1 cellular context compared by ENCODE assay signal in the genomic region with DNA sequence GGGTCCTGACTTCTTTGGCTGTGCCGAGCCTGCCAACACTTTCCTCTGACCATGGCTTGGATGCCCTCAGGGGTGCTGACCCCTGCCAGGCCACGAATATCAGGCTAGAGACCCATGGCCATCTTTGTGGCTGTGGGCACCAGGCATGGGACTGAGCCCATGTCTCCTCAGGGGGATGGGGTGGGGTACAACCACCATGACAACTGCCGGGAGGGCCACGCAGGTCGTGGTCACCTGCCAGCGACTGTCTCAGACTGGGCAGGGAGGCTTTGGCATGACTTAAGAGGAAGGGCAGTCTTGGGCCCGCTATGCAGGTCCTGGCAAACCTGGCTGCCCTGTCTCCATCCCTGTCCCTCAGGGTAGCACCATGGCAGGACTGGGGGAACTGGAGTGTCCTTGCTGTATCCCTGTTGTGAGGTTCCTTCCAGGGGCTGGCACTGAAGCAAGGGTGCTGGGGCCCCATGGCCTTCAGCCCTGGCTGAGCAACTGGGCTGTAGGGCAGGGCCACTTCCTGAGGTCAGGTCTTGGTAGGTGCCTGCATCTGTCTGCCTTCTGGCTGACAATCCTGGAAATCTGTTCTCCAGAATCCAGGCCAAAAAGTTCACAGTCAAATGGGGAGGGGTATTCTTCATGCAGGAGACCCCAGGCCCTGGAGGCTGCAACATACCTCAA.
TF ChIP-seq lines count a peak whose summit lies in the region.

No MANE protein-coding gene starts in this region.

TF ChIP-seq in HepG2, 621 proteins besides CTCF, POLR2A, EP300 and RAD21 (continued from another document and continues in another):
- TF ChIP-seq MAF1 (CRISPR knock-in tag; IDR thresholded peaks at IDR 0.05; ENCODE audit: borderline replicate concordance) (no peak), TBL1XR1 (IDR thresholded peaks at IDR 0.05; ENCODE audit: borderline replicate concordance, low read length, partially characterized antibody) (no peak), KMT2A (CRISPR knock-in tag; IDR thresholded peaks at IDR 0.05) (no peak), ZNF138 (CRISPR knock-in tag; IDR thresholded peaks at IDR 0.05; ENCODE audit: low read depth) (no peak), ZNF577 (CRISPR knock-in tag; IDR thresholded peaks at IDR 0.05; ENCODE audit: borderline replicate concordance, low read depth) (no peak), ZNF337 (CRISPR knock-in tag; IDR thresholded peaks at IDR 0.05; ENCODE audit: borderline replicate concordance, low read depth) (no peak), RAD51 (IDR thresholded peaks at IDR 0.05; ENCODE audit: borderline replicate concordance) (no peak), JUND (CRISPR knock-in tag; IDR thresholded peaks at IDR 0.05) (no peak), TEAD3 (CRISPR knock-in tag; optimal IDR thresholded peaks at IDR 0.05; ENCODE audit: borderline replicate concordance) (no peak), ZNF616 (CRISPR knock-in tag; IDR thresholded peaks at IDR 0.05; ENCODE audit: low read depth) (no peak), ASH2L (IDR thresholded peaks at IDR 0.05; ENCODE audit: insufficient read length, low read depth, low read length) (no peak), IKZF4 (CRISPR knock-in tag; IDR thresholded peaks at IDR 0.05; ENCODE audit: borderline replicate concordance, low read depth, not compliant biosample characterization) (no peak), ZNF557 (CRISPR knock-in tag; IDR thresholded peaks at IDR 0.05) (no peak), ZNF614 (CRISPR knock-in tag; IDR thresholded peaks at IDR 0.05; ENCODE audit: borderline replicate concordance) (0 out of 2 replicates have a peak, but pooled peaks have one; percentile 0), ZNF251 (CRISPR knock-in tag; IDR thresholded peaks at IDR 0.05) (no peak), TMF1 (CRISPR knock-in tag; IDR thresholded peaks at IDR 0.05; ENCODE audit: low read depth) (0 out of 2 replicates have a peak, but pooled peaks have one; percentile 14), SATB2 (CRISPR knock-in tag; IDR thresholded peaks at IDR 0.05) (no peak), ZNF883 (CRISPR knock-in tag; IDR thresholded peaks at IDR 0.05; ENCODE audit: not compliant biosample characterization) (no peak), REXO4 (CRISPR knock-in tag; IDR thresholded peaks at IDR 0.05; ENCODE audit: borderline replicate concordance) (no peak), CAMTA2 (CRISPR knock-in tag; IDR thresholded peaks at IDR 0.05; ENCODE audit: borderline replicate concordance) (no peak), NCOR1 (IDR thresholded peaks at IDR 0.05; ENCODE audit: borderline replicate concordance, low read length) (no peak), HDAC6 (IDR thresholded peaks at IDR 0.05; ENCODE audit: low read depth, low read length) (no peak), ZSCAN22 (CRISPR knock-in tag; IDR thresholded peaks at IDR 0.05) (no peak), SIX1 (CRISPR knock-in tag; IDR thresholded peaks at IDR 0.05; ENCODE audit: borderline replicate concordance) (no peak), ZSCAN21 (CRISPR knock-in tag; IDR thresholded peaks at IDR 0.05; ENCODE audit: borderline replicate concordance) (no peak), PRPF4 (IDR thresholded peaks at IDR 0.05; ENCODE audit: low read depth, low read length, poor library complexity, severe bottlenecking) (no peak), CENPT (CRISPR knock-in tag; IDR thresholded peaks at IDR 0.05; ENCODE audit: low read depth) (no peak), ZNF816 (CRISPR knock-in tag; IDR thresholded peaks at IDR 0.05; ENCODE audit: borderline replicate concordance) (no peak), ZNF431 (CRISPR knock-in tag; IDR thresholded peaks at IDR 0.05; ENCODE audit: borderline replicate concordance, low read depth) (no peak), RFXANK (CRISPR knock-in tag; IDR thresholded peaks at IDR 0.05) (no peak), FOXC1 (CRISPR knock-in tag; IDR thresholded peaks at IDR 0.05; ENCODE audit: borderline replicate concordance) (no peak), MXD4 (CRISPR knock-in tag; IDR thresholded peaks at IDR 0.05) (peak; percentile 43; the same call in 1 of the 2 replicates), ZNF780A (CRISPR knock-in tag; IDR thresholded peaks at IDR 0.05) (no peak), ZNF34 (CRISPR knock-in tag; IDR thresholded peaks at IDR 0.05; ENCODE audit: borderline replicate concordance) (no peak), NR2F1 (CRISPR knock-in tag; IDR thresholded peaks at IDR 0.05) (no peak), ZNF747 (CRISPR knock-in tag; IDR thresholded peaks at IDR 0.05; ENCODE audit: borderline replicate concordance) (no peak), ZNF33A (CRISPR knock-in tag; IDR thresholded peaks at IDR 0.05; ENCODE audit: borderline replicate concordance) (no peak), AGO2 (optimal IDR thresholded peaks at IDR 0.05; ENCODE audit: low read depth, low read length) (no peak), ZNF672 (CRISPR knock-in tag; IDR thresholded peaks at IDR 0.05) (no peak), ZNF30 (CRISPR knock-in tag; IDR thresholded peaks at IDR 0.05) (no peak)
- TF ChIP-seq, protein P1, sequence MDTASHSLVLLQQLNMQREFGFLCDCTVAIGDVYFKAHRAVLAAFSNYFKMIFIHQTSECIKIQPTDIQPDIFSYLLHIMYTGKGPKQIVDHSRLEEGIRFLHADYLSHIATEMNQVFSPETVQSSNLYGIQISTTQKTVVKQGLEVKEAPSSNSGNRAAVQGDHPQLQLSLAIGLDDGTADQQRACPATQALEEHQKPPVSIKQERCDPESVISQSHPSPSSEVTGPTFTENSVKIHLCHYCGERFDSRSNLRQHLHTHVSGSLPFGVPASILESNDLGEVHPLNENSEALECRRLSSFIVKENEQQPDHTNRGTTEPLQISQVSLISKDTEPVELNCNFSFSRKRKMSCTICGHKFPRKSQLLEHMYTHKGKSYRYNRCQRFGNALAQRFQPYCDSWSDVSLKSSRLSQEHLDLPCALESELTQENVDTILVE (CRISPR knock-in tag; IDR thresholded peaks at IDR 0.05), result no peak
- TF ChIP-seq, protein P2, sequence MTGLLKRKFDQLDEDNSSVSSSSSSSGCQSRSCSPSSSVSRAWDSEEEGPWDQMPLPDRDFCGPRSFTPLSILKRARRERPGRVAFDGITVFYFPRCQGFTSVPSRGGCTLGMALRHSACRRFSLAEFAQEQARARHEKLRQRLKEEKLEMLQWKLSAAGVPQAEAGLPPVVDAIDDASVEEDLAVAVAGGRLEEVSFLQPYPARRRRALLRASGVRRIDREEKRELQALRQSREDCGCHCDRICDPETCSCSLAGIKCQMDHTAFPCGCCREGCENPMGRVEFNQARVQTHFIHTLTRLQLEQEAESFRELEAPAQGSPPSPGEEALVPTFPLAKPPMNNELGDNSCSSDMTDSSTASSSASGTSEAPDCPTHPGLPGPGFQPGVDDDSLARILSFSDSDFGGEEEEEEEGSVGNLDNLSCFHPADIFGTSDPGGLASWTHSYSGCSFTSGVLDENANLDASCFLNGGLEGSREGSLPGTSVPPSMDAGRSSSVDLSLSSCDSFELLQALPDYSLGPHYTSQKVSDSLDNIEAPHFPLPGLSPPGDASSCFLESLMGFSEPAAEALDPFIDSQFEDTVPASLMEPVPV (CRISPR knock-in tag; IDR thresholded peaks at IDR 0.05), result no peak; the same call in 1 of the 2 replicates
- TF ChIP-seq, protein P3, sequence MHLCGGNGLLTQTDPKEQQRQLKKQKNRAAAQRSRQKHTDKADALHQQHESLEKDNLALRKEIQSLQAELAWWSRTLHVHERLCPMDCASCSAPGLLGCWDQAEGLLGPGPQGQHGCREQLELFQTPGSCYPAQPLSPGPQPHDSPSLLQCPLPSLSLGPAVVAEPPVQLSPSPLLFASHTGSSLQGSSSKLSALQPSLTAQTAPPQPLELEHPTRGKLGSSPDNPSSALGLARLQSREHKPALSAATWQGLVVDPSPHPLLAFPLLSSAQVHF (CRISPR knock-in tag; IDR thresholded peaks at IDR 0.05), result no peak
- TF ChIP-seq, protein P4, sequence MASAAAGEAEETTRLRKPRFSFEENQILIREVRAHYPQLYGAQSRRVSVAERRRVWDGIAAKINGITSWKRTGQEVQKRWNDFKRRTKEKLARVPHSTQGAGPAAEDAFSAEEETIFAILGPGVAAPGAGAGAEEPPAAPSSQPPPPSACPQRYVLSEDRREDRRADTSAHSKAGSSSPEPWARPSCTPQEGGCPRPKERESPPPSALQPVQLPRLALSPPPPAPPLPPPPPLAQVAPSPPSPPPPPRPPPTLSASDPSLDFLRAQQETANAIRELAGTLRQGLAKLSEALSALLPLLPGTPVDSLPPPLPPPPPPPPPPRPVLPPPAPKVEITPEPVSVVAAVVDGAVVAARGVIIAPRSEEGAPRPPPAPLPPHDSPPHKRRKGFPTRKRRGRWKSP (CRISPR knock-in tag; IDR thresholded peaks at IDR 0.05), result 0 out of 2 replicates have a peak, but pooled peaks have one; percentile 5
- TF ChIP-seq, protein P5, sequence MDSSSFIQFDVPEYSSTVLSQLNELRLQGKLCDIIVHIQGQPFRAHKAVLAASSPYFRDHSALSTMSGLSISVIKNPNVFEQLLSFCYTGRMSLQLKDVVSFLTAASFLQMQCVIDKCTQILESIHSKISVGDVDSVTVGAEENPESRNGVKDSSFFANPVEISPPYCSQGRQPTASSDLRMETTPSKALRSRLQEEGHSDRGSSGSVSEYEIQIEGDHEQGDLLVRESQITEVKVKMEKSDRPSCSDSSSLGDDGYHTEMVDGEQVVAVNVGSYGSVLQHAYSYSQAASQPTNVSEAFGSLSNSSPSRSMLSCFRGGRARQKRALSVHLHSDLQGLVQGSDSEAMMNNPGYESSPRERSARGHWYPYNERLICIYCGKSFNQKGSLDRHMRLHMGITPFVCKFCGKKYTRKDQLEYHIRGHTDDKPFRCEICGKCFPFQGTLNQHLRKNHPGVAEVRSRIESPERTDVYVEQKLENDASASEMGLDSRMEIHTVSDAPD (CRISPR knock-in tag; IDR thresholded peaks at IDR 0.05), result no peak
- TF ChIP-seq, protein P6, sequence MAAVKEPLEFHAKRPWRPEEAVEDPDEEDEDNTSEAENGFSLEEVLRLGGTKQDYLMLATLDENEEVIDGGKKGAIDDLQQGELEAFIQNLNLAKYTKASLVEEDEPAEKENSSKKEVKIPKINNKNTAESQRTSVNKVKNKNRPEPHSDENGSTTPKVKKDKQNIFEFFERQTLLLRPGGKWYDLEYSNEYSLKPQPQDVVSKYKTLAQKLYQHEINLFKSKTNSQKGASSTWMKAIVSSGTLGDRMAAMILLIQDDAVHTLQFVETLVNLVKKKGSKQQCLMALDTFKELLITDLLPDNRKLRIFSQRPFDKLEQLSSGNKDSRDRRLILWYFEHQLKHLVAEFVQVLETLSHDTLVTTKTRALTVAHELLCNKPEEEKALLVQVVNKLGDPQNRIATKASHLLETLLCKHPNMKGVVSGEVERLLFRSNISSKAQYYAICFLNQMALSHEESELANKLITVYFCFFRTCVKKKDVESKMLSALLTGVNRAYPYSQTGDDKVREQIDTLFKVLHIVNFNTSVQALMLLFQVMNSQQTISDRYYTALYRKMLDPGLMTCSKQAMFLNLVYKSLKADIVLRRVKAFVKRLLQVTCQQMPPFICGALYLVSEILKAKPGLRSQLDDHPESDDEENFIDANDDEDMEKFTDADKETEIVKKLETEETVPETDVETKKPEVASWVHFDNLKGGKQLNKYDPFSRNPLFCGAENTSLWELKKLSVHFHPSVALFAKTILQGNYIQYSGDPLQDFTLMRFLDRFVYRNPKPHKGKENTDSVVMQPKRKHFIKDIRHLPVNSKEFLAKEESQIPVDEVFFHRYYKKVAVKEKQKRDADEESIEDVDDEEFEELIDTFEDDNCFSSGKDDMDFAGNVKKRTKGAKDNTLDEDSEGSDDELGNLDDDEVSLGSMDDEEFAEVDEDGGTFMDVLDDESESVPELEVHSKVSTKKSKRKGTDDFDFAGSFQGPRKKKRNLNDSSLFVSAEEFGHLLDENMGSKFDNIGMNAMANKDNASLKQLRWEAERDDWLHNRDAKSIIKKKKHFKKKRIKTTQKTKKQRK (IDR thresholded peaks at IDR 0.05; ENCODE audit: low read length), result no peak
- TF ChIP-seq, protein P7, sequence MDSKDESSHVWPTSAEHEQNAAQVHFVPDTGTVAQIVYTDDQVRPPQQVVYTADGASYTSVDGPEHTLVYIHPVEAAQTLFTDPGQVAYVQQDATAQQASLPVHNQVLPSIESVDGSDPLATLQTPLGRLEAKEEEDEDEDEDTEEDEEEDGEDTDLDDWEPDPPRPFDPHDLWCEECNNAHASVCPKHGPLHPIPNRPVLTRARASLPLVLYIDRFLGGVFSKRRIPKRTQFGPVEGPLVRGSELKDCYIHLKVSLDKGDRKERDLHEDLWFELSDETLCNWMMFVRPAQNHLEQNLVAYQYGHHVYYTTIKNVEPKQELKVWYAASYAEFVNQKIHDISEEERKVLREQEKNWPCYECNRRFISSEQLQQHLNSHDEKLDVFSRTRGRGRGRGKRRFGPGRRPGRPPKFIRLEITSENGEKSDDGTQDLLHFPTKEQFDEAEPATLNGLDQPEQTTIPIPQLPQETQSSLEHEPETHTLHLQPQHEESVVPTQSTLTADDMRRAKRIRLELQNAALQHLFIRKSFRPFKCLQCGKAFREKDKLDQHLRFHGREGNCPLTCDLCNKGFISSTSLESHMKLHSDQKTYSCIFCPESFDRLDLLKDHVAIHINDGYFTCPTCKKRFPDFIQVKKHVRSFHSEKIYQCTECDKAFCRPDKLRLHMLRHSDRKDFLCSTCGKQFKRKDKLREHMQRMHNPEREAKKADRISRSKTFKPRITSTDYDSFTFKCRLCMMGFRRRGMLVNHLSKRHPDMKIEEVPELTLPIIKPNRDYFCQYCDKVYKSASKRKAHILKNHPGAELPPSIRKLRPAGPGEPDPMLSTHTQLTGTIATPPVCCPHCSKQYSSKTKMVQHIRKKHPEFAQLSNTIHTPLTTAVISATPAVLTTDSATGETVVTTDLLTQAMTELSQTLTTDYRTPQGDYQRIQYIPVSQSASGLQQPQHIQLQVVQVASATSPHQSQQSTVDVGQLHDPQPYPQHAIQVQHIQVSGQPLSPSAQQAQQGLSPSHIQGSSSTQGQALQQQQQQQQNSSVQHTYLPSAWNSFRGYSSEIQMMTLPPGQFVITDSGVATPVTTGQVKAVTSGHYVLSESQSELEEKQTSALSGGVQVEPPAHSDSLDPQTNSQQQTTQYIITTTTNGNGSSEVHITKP (CRISPR knock-in tag; IDR thresholded peaks at IDR 0.05; ENCODE audit: low read depth), result peak; percentile 17; the same call in 1 of the 2 replicates
- TF ChIP-seq, protein P8, sequence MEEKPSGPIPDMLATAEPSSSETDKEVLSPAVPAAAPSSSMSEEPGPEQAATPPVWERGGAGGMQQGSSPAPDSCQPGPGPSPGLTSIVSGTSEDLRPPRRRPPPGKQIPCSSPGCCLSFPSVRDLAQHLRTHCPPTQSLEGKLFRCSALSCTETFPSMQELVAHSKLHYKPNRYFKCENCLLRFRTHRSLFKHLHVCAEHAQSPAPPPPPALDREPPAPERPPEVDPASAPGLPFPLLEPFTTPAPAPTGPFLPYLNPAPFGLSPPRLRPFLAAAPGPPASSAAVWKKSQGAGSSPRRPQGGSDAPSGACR (CRISPR knock-in tag; IDR thresholded peaks at IDR 0.05), result no peak
- TF ChIP-seq, protein P9, sequence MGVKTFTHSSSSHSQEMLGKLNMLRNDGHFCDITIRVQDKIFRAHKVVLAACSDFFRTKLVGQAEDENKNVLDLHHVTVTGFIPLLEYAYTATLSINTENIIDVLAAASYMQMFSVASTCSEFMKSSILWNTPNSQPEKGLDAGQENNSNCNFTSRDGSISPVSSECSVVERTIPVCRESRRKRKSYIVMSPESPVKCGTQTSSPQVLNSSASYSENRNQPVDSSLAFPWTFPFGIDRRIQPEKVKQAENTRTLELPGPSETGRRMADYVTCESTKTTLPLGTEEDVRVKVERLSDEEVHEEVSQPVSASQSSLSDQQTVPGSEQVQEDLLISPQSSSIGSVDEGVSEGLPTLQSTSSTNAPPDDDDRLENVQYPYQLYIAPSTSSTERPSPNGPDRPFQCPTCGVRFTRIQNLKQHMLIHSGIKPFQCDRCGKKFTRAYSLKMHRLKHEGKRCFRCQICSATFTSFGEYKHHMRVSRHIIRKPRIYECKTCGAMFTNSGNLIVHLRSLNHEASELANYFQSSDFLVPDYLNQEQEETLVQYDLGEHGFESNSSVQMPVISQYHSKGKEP (CRISPR knock-in tag; IDR thresholded peaks at IDR 0.05), result no peak
